ENCODE assay signal across 9 cellular contexts in the genomic region with DNA sequence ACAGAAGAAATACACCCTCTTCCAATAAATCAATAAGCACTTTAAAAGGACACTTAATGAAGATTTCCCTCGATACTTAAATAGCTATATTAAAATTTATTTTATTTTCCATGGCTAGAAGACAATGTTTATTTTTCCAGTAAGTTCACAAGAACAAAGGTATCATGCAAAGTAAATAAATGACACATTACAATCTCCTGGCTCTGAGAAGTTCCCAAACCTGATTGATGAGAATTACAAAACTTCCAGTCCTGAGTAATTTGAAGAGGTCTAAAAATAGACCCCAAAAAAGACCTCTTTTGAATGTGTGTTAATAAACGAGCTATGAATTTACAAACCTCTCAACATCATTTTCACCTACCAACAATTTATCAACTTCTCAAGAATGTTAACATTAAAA. TPM values are rescaled to one million over a fixed set of nuclear protein-coding genes. Genes with fewer than 3 reads are reported as not detected.
DNase-seq lines count a peak whose midpoint lies in the region; ATAC-seq and TF ChIP-seq lines count a peak whose summit lies in the region.
"Had no signal": no experiment of that assay in that cellular context is flagged by ENCODE, and none has a peak within 500 bp of the region (broad histone marks: within the 10 kb centered on the region; RNA-seq: fewer than 3 reads in every experiment).

No MANE protein-coding gene starts in this region.

- H3K27ac Mint-ChIP-seq in T-helper 1 cell treated with Interleukin-12 subunit alpha and Interleukin-12 subunit beta and Interleukin-4 antibody, amounts not matched to agents 30 μg/mL and 1 μg/mL, for 36 hours, result no peak overlapping the region
- peak overlapping the region; percentile 100; the same call in 1 of the 2 replicates for H3K27ac Mint-ChIP-seq in WTC11

- H3K27ac ChIP-seq in spleen, result no peak overlapping the region

- no peak for TF ChIP-seq CTCF in WTC11 (IDR thresholded peaks at IDR 0.05)
- no peak for TF ChIP-seq CTCF in spleen (IDR thresholded peaks at IDR 0.05 in 8 of 11, conservative IDR thresholded peaks at IDR 0.05 in 3 of 11)
- no peak for TF ChIP-seq CTCF in GM20000 (IDR thresholded peaks at IDR 0.05; ENCODE audit: extremely low read depth, missing control alignments)

- H3K36me3 ChIP-seq in spleen, result peaks cover 0 to 4% (median 0%) of the 10 kb centered on the region in 6 donors
- H3K36me3 ChIP-seq: sigmoid colon had no signal

- H3K27me3 Mint-ChIP-seq in T-helper 1 cell treated with Interleukin-12 subunit alpha and Interleukin-12 subunit beta and Interleukin-4 antibody, amounts not matched to agents 30 μg/mL and 1 μg/mL, for 36 hours (ENCODE audit: low read depth), result no peaks in the 10 kb centered on the region
- H3K27me3 Mint-ChIP-seq in WTC11 (ENCODE audit: low read depth), result no peaks in the 10 kb centered on the region

- CTCF ChIA-PET in WTC11 (lab: Charles Lee), result interaction anchor here (0.8 kb wide), 1 partner anchor 17 kb away, joined by 3 read pairs; no protein-coding TSS in a partner anchor

- no peaks in the 10 kb centered on the region for H3K9me3 Mint-ChIP-seq in T-helper 1 cell treated with Interleukin-12 subunit alpha and Interleukin-12 subunit beta and Interleukin-4 antibody, amounts not matched to agents 30 μg/mL and 1 μg/mL, for 36 hours
- H3K9me3 Mint-ChIP-seq in WTC11, result no peaks in the 10 kb centered on the region

- ATAC-seq in WTC11, result no peak

- no peak for TF ChIP-seq POLR2A in spleen (IDR thresholded peaks at IDR 0.05)

- H3K4me1 Mint-ChIP-seq in T-helper 1 cell treated with Interleukin-12 subunit alpha and Interleukin-12 subunit beta and Interleukin-4 antibody, amounts not matched to agents 30 μg/mL and 1 μg/mL, for 36 hours (ENCODE audit: low read depth), result peaks cover 22% of the 10 kb centered on the region
- peaks cover 18% of the 10 kb centered on the region for H3K4me1 Mint-ChIP-seq in WTC11

- peaks cover 3% of the 10 kb centered on the region for H3K36me3 Mint-ChIP-seq in T-helper 1 cell treated with Interleukin-12 subunit alpha and Interleukin-12 subunit beta and Interleukin-4 antibody, amounts not matched to agents 30 μg/mL and 1 μg/mL, for 36 hours (ENCODE audit: low read depth)
- peaks cover 2% of the 10 kb centered on the region for H3K36me3 Mint-ChIP-seq in WTC11

- WGBS in spleen, 5 donors, result 46 to 67% (median 55%) methylated on average over 2 of the region's 2 CpGs

- no peaks in the 10 kb centered on the region for H3K9me3 ChIP-seq in spleen
- H3K9me3 ChIP-seq: sigmoid colon had no signal

- peaks cover 24 to 61% (median 38%) of the 10 kb centered on the region in 6 donors for H3K4me1 ChIP-seq in spleen

- POLR2A ChIA-PET in WTC11 (lab: Charles Lee), result no interaction called here

- no peaks in the 10 kb centered on the region for H3K27me3 ChIP-seq in spleen (replicated peaks in 1 of 7)
- H3K27me3 ChIP-seq: sigmoid colon had no signal

- peak overlapping the region; percentile 99 for H3K4me3 Mint-ChIP-seq in T-helper 1 cell treated with Interleukin-12 subunit alpha and Interleukin-12 subunit beta and Interleukin-4 antibody, amounts not matched to agents 30 μg/mL and 1 μg/mL, for 36 hours
- peak overlapping the region; percentile 98 for H3K4me3 Mint-ChIP-seq in WTC11

- no peak for DNase-seq in T-helper 1 cell
- DNase-seq in WTC11 (ENCODE audit: low spot score), result no peak
- no peak for DNase-seq in spleen
- no peak for DNase-seq in GM20000 (ENCODE audit: low spot score)
- DNase-seq in NCI-H2029 (lab: John Stamatoyannopoulos, UW), result no peak
- no peak for DNase-seq in cerebellum (ENCODE audit: low spot score)
- DNase-seq: sigmoid colon had no signal

- H3K4me3 ChIP-seq in iPS-11a (ENCODE audit: low read depth, low read length) (peak overlapping the region; percentile 97), spleen (peak overlapping the region in 6 of 8 donors; percentile 68 to 98 (median 92))

- intact Hi-C loops in spleen (cut with DNase I; ENCODE audit: low total_unique reads), result no loop called here

TF ChIP-seq in WTC11, 78 proteins besides CTCF, POLR2A, EP300 and RAD21:
- no peak for TF ChIP-seq ZNF671 (CRISPR knock-in tag; IDR thresholded peaks at IDR 0.05)
- no peak for TF ChIP-seq KAT7 (CRISPR knock-in tag; IDR thresholded peaks at IDR 0.05; ENCODE audit: borderline replicate concordance)
- no peak for TF ChIP-seq FOXK1 (CRISPR knock-in tag; IDR thresholded peaks at IDR 0.05)
- TF ChIP-seq, protein P1, sequence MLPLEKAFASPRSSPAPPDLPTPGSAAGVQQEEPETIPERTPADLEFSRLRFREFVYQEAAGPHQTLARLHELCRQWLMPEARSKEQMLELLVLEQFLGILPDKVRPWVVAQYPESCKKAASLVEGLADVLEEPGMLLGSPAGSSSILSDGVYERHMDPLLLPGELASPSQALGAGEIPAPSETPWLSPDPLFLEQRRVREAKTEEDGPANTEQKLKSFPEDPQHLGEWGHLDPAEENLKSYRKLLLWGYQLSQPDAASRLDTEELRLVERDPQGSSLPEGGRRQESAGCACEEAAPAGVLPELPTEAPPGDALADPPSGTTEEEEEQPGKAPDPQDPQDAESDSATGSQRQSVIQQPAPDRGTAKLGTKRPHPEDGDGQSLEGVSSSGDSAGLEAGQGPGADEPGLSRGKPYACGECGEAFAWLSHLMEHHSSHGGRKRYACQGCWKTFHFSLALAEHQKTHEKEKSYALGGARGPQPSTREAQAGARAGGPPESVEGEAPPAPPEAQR (CRISPR knock-in tag; IDR thresholded peaks at IDR 0.05), result no peak
- TF ChIP-seq, protein P2, sequence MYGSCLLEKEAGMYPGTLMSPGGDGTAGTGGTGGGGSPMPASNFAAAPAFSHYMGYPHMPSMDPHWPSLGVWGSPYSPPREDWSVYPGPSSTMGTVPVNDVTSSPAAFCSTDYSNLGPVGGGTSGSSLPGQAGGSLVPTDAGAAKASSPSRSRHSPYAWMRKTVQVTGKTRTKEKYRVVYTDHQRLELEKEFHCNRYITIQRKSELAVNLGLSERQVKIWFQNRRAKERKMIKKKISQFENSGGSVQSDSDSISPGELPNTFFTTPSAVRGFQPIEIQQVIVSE (CRISPR knock-in tag; IDR thresholded peaks at IDR 0.05; ENCODE audit: borderline replicate concordance), result no peak
- TF ChIP-seq, protein P3, sequence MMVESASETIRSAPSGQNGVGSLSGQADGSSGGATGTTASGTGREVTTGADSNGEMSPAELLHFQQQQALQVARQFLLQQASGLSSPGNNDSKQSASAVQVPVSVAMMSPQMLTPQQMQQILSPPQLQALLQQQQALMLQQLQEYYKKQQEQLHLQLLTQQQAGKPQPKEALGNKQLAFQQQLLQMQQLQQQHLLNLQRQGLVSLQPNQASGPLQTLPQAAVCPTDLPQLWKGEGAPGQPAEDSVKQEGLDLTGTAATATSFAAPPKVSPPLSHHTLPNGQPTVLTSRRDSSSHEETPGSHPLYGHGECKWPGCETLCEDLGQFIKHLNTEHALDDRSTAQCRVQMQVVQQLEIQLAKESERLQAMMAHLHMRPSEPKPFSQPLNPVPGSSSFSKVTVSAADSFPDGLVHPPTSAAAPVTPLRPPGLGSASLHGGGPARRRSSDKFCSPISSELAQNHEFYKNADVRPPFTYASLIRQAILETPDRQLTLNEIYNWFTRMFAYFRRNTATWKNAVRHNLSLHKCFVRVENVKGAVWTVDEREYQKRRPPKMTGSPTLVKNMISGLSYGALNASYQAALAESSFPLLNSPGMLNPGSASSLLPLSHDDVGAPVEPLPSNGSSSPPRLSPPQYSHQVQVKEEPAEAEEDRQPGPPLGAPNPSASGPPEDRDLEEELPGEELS (CRISPR knock-in tag; IDR thresholded peaks at IDR 0.05), result no peak
- no peak for TF ChIP-seq ZNF416 (CRISPR knock-in tag; IDR thresholded peaks at IDR 0.05)
- TF ChIP-seq, protein P4, sequence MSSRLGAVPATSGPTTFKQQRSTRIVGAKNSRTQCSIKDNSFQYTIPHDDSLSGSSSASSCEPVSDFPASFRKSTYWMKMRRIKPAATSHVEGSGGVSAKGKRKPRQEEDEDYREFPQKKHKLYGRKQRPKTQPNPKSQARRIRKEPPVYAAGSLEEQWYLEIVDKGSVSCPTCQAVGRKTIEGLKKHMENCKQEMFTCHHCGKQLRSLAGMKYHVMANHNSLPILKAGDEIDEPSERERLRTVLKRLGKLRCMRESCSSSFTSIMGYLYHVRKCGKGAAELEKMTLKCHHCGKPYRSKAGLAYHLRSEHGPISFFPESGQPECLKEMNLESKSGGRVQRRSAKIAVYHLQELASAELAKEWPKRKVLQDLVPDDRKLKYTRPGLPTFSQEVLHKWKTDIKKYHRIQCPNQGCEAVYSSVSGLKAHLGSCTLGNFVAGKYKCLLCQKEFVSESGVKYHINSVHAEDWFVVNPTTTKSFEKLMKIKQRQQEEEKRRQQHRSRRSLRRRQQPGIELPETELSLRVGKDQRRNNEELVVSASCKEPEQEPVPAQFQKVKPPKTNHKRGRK (CRISPR knock-in tag; IDR thresholded peaks at IDR 0.05; ENCODE audit: borderline replicate concordance), result no peak
- TF ChIP-seq HMGA2 (CRISPR knock-in tag; IDR thresholded peaks at IDR 0.05), result no peak
- TF ChIP-seq, protein P5, sequence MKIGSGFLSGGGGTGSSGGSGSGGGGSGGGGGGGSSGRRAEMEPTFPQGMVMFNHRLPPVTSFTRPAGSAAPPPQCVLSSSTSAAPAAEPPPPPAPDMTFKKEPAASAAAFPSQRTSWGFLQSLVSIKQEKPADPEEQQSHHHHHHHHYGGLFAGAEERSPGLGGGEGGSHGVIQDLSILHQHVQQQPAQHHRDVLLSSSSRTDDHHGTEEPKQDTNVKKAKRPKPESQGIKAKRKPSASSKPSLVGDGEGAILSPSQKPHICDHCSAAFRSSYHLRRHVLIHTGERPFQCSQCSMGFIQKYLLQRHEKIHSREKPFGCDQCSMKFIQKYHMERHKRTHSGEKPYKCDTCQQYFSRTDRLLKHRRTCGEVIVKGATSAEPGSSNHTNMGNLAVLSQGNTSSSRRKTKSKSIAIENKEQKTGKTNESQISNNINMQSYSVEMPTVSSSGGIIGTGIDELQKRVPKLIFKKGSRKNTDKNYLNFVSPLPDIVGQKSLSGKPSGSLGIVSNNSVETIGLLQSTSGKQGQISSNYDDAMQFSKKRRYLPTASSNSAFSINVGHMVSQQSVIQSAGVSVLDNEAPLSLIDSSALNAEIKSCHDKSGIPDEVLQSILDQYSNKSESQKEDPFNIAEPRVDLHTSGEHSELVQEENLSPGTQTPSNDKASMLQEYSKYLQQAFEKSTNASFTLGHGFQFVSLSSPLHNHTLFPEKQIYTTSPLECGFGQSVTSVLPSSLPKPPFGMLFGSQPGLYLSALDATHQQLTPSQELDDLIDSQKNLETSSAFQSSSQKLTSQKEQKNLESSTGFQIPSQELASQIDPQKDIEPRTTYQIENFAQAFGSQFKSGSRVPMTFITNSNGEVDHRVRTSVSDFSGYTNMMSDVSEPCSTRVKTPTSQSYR (CRISPR knock-in tag; IDR thresholded peaks at IDR 0.05), result no peak

RNA-seq across cellular contexts. Expression of a gene that starts 1.5 kb away (rescaled TPM):
- 19.8 to 20.4 TPM (median 20.3 TPM) in 3 replicates for total RNA-seq in WTC11 (2021)
- 10 to 100 TPM; 15.0 to 28.4 (median 20.6) TPM for total RNA-seq in spleen
- 1 to 10 TPM; 4.5 to 6.4 (median 6.1) TPM for polyA plus RNA-seq in spleen
- 55.8 TPM for total RNA-seq in cerebellum

RNA-seq across cellular contexts. Expression of a gene that starts 2.1 kb away (rescaled TPM):
- total RNA-seq in WTC11 (2021) (2.5 to 2.9 TPM (median 2.6 TPM) in 3 replicates), spleen (10 to 100 TPM in 3 of 7 donors, 1 to 10 TPM in 4; 6.0 to 12.6 (median 8.6) TPM), cerebellum (7.1 TPM)
- 1 to 10 TPM; 3.5 to 4.6 (median 4.3) TPM for polyA plus RNA-seq in spleen

RNA-seq across cellular contexts. Expression of a gene that starts 49.7 kb away (rescaled TPM):
- 8.9 to 10.9 TPM (median 9.8 TPM) in 3 replicates for total RNA-seq in WTC11 (2021)
- total RNA-seq in spleen, result 10 to 100 TPM in 3 of 7 donors, 1 to 10 TPM in 4; 4.4 to 11.1 (median 9.4) TPM
- polyA plus RNA-seq in spleen, result 1 to 10 TPM; 1.4 to 2.7 (median 1.5) TPM
- total RNA-seq in cerebellum, result 67.1 TPM
